Comparison of ENCODE assay signal across 12 cellular contexts in the genomic region with DNA sequence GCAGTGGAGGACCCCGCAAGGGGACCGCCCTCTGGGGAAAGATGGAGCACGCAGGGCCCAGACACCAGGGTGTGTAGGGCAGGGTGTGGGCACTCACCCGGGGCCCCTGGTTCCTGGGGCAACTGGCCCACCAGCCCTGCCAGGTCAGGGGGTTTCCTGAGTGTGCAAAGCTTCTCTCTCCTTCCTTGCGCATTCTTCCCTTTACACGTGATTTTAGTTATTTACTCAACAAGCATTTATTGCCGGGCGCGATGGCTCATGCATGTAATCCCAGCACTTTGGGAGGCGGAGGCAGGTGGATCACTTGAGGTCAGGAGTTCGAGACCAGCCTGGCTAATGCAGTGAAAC. TPM values are rescaled to one million over a fixed set of nuclear protein-coding genes. Genes with fewer than 3 reads are reported as not detected.
DNase-seq lines count a peak whose midpoint lies in the region; ATAC-seq and TF ChIP-seq lines count a peak whose summit lies in the region.
"Had no signal": no experiment of that assay in that cellular context is flagged by ENCODE, and none has a peak within 500 bp of the region (broad histone marks: within the 10 kb centered on the region; RNA-seq: fewer than 3 reads in every experiment).

No MANE protein-coding gene starts in this region.

- no peak for TF ChIP-seq EP300 in transverse colon (IDR thresholded peaks at IDR 0.05; ENCODE audit: low read depth)

- TF ChIP-seq POLR2A in transverse colon (IDR thresholded peaks at IDR 0.05), result peak; percentile 26

- H3K9ac ChIP-seq in iPS-15b (ENCODE audit: low read depth, low read length), result no peak overlapping the region

- H3K27me3 ChIP-seq in iPS-15b (ENCODE audit: control insufficient read depth, insufficient read depth, low read length) (no peaks in the 10 kb centered on the region), transverse colon (peaks cover 7% of the 10 kb centered on the region), right atrium auricular region (no peaks in the 10 kb centered on the region)
- H3K27me3 ChIP-seq: upper lobe of left lung had no signal

- in situ Hi-C loops in transverse colon (cut with MboI; ENCODE audit: low pct_ligation_motif_present in 1 of 4, low pct_unique_long_range_greater_than_20kb in 1 of 4, low sequenced_read_pairs in 3 of 4), result no loop called here

- H3K27ac ChIP-seq in transverse colon (peak overlapping the region in 2 of 4 donors; percentile 26 to 63), right atrium auricular region (no peak overlapping the region)
- H3K27ac ChIP-seq: HL-60, psoas muscle, upper lobe of left lung had no signal

- no peak for DNase-seq in activated T-cell treated with anti-CD3 and anti-CD28 coated beads, Interleukin-2, amount 50 U/mL, for 72 hours
- DNase-seq in activated T-cell treated with anti-CD3 and anti-CD28 coated beads, Interleukin-2, amount 50 U/mL, for 4 hours, result no peak
- DNase-seq in transverse colon, result no peak
- DNase-seq in right atrium auricular region (ENCODE audit: low spot score), result no peak

- no peak for TF ChIP-seq CTCF in transverse colon (IDR thresholded peaks at IDR 0.05)
- no peak for TF ChIP-seq CTCF in right atrium auricular region (IDR thresholded peaks at IDR 0.05)

- WGBS in transverse colon (ENCODE audit: low coverage in 1 of 2), 2 donors, result 40 to 55% methylated on average over 2 to 11 of the region's 11 CpGs

- H3K36me3 Mint-ChIP-seq in activated T-cell treated with anti-CD3 and anti-CD28 coated beads, Interleukin-2, amount 50 U/mL, for 72 hours (ENCODE audit: insufficient read depth in 2 of 2), result no peaks in the 10 kb centered on the region
- no peaks in the 10 kb centered on the region for H3K36me3 Mint-ChIP-seq in activated T-cell treated with anti-CD3 and anti-CD28 coated beads, Interleukin-2, amount 50 U/mL, for 4 hours (ENCODE audit: insufficient read depth)

- H3K4me3 Mint-ChIP-seq in activated T-cell treated with anti-CD3 and anti-CD28 coated beads, Interleukin-2, amount 50 U/mL, for 72 hours, result no peak overlapping the region
- H3K4me3 Mint-ChIP-seq in activated T-cell treated with anti-CD3 and anti-CD28 coated beads, Interleukin-2, amount 50 U/mL, for 4 hours, result no peak overlapping the region

- intact Hi-C loops in transverse colon (cut with DNase I; ENCODE audit: low total_unique reads), result no loop called here

- H3K9me3 ChIP-seq in iPS-15b (ENCODE audit: control insufficient read depth, insufficient read depth, low read length) (no peaks in the 10 kb centered on the region), transverse colon (no peaks in the 10 kb centered on the region), right atrium auricular region (no peaks in the 10 kb centered on the region)
- H3K9me3 ChIP-seq: HAP-1, psoas muscle, upper lobe of left lung had no signal

- H3K4me1 Mint-ChIP-seq in activated T-cell treated with anti-CD3 and anti-CD28 coated beads, Interleukin-2, amount 50 U/mL, for 72 hours (ENCODE audit: low read depth), result peaks cover 9% of the 10 kb centered on the region
- peaks cover 3% of the 10 kb centered on the region for H3K4me1 Mint-ChIP-seq in activated T-cell treated with anti-CD3 and anti-CD28 coated beads, Interleukin-2, amount 50 U/mL, for 4 hours (ENCODE audit: low read depth)

- H3K4me1 ChIP-seq in iPS-15b (ENCODE audit: control insufficient read depth, insufficient read depth, low read length) (peaks cover 3% of the 10 kb centered on the region), transverse colon (peaks cover 4 to 8% (median 6%) of the 10 kb centered on the region in 4 donors), right atrium auricular region (peaks cover 0 to 10% of the 10 kb centered on the region in 2 donors)

- H3K9me3 Mint-ChIP-seq in activated T-cell treated with anti-CD3 and anti-CD28 coated beads, Interleukin-2, amount 50 U/mL, for 72 hours, result no peaks in the 10 kb centered on the region
- H3K9me3 Mint-ChIP-seq in activated T-cell treated with anti-CD3 and anti-CD28 coated beads, Interleukin-2, amount 50 U/mL, for 4 hours, result no peaks in the 10 kb centered on the region

- H3K27me3 Mint-ChIP-seq in activated T-cell treated with anti-CD3 and anti-CD28 coated beads, Interleukin-2, amount 50 U/mL, for 72 hours (ENCODE audit: low read depth), result no peaks in the 10 kb centered on the region
- H3K27me3 Mint-ChIP-seq in activated T-cell treated with anti-CD3 and anti-CD28 coated beads, Interleukin-2, amount 50 U/mL, for 4 hours (ENCODE audit: low read depth), result peaks cover 2% of the 10 kb centered on the region

- H3K4me3 ChIP-seq in iPS-15b (ENCODE audit: low read depth, low read length) (peak overlapping the region; percentile 12), transverse colon (no peak overlapping the region), right atrium auricular region (no peak overlapping the region)
- H3K4me3 ChIP-seq: HAP-1, psoas muscle, upper lobe of left lung had no signal

- H3K36me3 ChIP-seq in iPS-15b (ENCODE audit: control insufficient read depth, insufficient read depth, low read length) (no peaks in the 10 kb centered on the region), transverse colon (no peaks in the 10 kb centered on the region), right atrium auricular region (no peaks in the 10 kb centered on the region)
- H3K36me3 ChIP-seq: HAP-1 had no signal

- no peak overlapping the region for H3K27ac Mint-ChIP-seq in activated T-cell treated with anti-CD3 and anti-CD28 coated beads, Interleukin-2, amount 50 U/mL, for 72 hours

- peak; percentile 4 to 10 for ATAC-seq in activated T-cell treated with anti-CD3 and anti-CD28 coated beads, Interleukin-2, amount 50 U/mL, for 72 hours (replicated peaks in 1 of 2)
- ATAC-seq in activated T-cell treated with anti-CD3 and anti-CD28 coated beads, Interleukin-2, amount 50 U/mL, for 4 hours, result no peak
- ATAC-seq in GM18520 (IDR thresholded peaks at IDR 0.05; ENCODE audit: unreplicated experiment), result no peak

RNA-seq across cellular contexts. Expression of gene PRR36, which starts 20.5 kb away (rescaled TPM):
- total RNA-seq in activated T-cell treated with anti-CD3 and anti-CD28 coated beads, Interleukin-2, amount 50 U/mL, for 72 hours, result under 1 TPM; 0.63 to 0.96 TPM
- under 1 TPM in 2 of 3 donors, not detected in 1; 0.05 to 0.08 TPM for total RNA-seq in activated T-cell treated with anti-CD3 and anti-CD28 coated beads, Interleukin-2, amount 50 U/mL, for 4 hours
- total RNA-seq in transverse colon, result under 1 TPM in 1 of 4 donors, not detected in 3; 0.16 TPM
- not detected for total RNA-seq in right atrium auricular region
- total RNA-seq: psoas muscle, Right ventricle myocardium inferior had no signal

RNA-seq across cellular contexts. Expression of gene EVI5L, which starts 23.7 kb away (rescaled TPM):
- total RNA-seq in activated T-cell treated with anti-CD3 and anti-CD28 coated beads, Interleukin-2, amount 50 U/mL, for 72 hours, result 10 to 100 TPM in 1 of 2 donors, 1 to 10 TPM in 1; 7.8 to 10.4 TPM
- total RNA-seq in activated T-cell treated with anti-CD3 and anti-CD28 coated beads, Interleukin-2, amount 50 U/mL, for 4 hours, result 1 to 10 TPM; 6.6 to 7.5 (median 7.1) TPM
- total RNA-seq in transverse colon, result 10 to 100 TPM in 3 of 4 donors, 1 to 10 TPM in 1; 8.5 to 65.8 (median 15.0) TPM
- 10 to 100 TPM; 14.2 to 17.4 TPM for total RNA-seq in right atrium auricular region

RNA-seq across cellular contexts. Expression of gene LRRC8E, which starts 34.6 kb away (rescaled TPM):
- not detected for total RNA-seq in activated T-cell treated with anti-CD3 and anti-CD28 coated beads, Interleukin-2, amount 50 U/mL, for 72 hours
- under 1 TPM in 1 of 3 donors, not detected in 2; 0.05 TPM for total RNA-seq in activated T-cell treated with anti-CD3 and anti-CD28 coated beads, Interleukin-2, amount 50 U/mL, for 4 hours
- total RNA-seq in transverse colon (1 to 10 TPM in 1 of 4 donors, under 1 TPM in 1, not detected in 2; 0.79 to 1.5 TPM), right atrium auricular region (1 to 10 TPM; 1.5 to 2.1 TPM)
- total RNA-seq: frontal cortex had no signal

RNA-seq across cellular contexts. Expression of gene MAP2K7, which starts 49.9 kb away (rescaled TPM):
- 10 to 100 TPM; 40.2 to 40.3 TPM for total RNA-seq in activated T-cell treated with anti-CD3 and anti-CD28 coated beads, Interleukin-2, amount 50 U/mL, for 72 hours
- total RNA-seq in activated T-cell treated with anti-CD3 and anti-CD28 coated beads, Interleukin-2, amount 50 U/mL, for 4 hours, result 10 to 100 TPM; 40.4 to 44.0 (median 43.3) TPM
- 100 to 1,000 TPM in 1 of 4 donors, 10 to 100 TPM in 3; 11.9 to 125 (median 20.9) TPM for total RNA-seq in transverse colon
- 10 to 100 TPM; 12.0 to 14.4 TPM for total RNA-seq in right atrium auricular region

Comparison
In these comparisons a context has a peak if more than half of its experiments do, and no peak if none do; other contexts are left out.
1. ATAC-seq: peak in activated T-cell treated with anti-CD3 and anti-CD28 coated beads, Interleukin-2, amount 50 U/mL, for 72 hours (2 of 2); none in activated T-cell treated with anti-CD3 and anti-CD28 coated beads, Interleukin-2, amount 50 U/mL, for 4 hours (0 of 2) and GM18520 (single experiment).